20 cellular contexts compared by ENCODE assay signal in the genomic region with DNA sequence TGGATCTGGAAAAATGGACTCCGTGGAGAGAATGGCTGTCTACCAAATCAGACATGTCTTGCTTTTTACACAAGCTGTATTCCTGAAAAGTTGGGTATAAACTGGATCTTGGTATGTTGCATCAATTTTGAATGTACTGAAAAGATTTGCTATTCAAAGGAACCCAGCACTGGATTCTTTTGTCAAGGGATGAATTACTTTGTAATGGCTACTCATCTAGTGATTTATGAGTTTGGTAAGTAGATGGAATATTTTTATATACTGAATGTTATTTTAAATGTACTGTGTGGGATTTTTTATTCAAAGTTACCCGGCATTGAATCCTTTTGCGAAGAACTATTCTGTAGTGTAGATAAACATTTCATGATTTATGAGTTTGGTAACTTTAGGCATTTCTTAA.
DNase-seq lines count a peak whose midpoint lies in the region; ATAC-seq and TF ChIP-seq lines count a peak whose summit lies in the region.
"Had no signal": no experiment of that assay in that cellular context is flagged by ENCODE, and none has a peak within 500 bp of the region (broad histone marks: within the 10 kb centered on the region; RNA-seq: fewer than 3 reads in every experiment).

No MANE protein-coding gene starts in this region.

- H3K4me1 ChIP-seq in left ventricle myocardium inferior (peaks cover 67% of the 10 kb centered on the region), esophagus squamous epithelium (peaks cover 0 to 45% (median 12%) of the 10 kb centered on the region in 3 donors)

- H3K4me3 ChIP-seq in left ventricle myocardium inferior: no peak overlapping the region
- H3K4me3 ChIP-seq in esophagus squamous epithelium: no peak overlapping the region
- H3K4me3 ChIP-seq: body of pancreas, coronary artery, heart left ventricle had no signal

- H3K27ac ChIP-seq in left ventricle myocardium inferior (replicated peaks): peak overlapping the region; percentile 55
- peak overlapping the region; percentile 20 to 83 (median 76) for H3K27ac ChIP-seq in esophagus squamous epithelium

- no peaks in the 10 kb centered on the region for H3K9me3 Mint-ChIP-seq in osteocyte (ENCODE audit: unreplicated experiment)
- H3K9me3 Mint-ChIP-seq: activated naive CD8-positive, alpha-beta T cell treated with anti-CD3 and anti-CD28 coated beads for 36 hours; mesothelial cell of epicardium; natural killer cell treated with Interleukin-12 subunit alpha and Interleukin-12 subunit beta and Interleukin-15 and Interleukin-18, amount 100 ng/mL, for 72 hours had no signal

- DNase-seq in left ventricle myocardium inferior (no peak), cardiac septum (ENCODE audit: low spot score) (no peak), esophagus squamous epithelium (lab: John Stamatoyannopoulos, UW) (no peak), osteocyte (ENCODE audit: extremely low spot score, unreplicated experiment) (no peak), dedifferentiated amniotic fluid mesenchymal stem cell (ENCODE audit: extremely low spot score) (no peak), SKM-1 treated with dmso at 0.1 percent for 144 hours (lab: John Stamatoyannopoulos, UW; ENCODE audit: unreplicated experiment) (no peak), NCI-H2107 (lab: John Stamatoyannopoulos, UW) (no peak)
- DNase-seq: activated naive CD8-positive, alpha-beta T cell treated with anti-CD3 and anti-CD28 coated beads for 36 hours; COR-L47; DMS79 treated with DMSO at 0.1 percent for 48 hours; heart left ventricle; left cardiac atrium; NCI-H2081; NCI-H446 treated with DMSO at 0.1 percent for 48 hours; NK-92 treated with Interleukin-12 subunit alpha and Interleukin-12 subunit beta, amount 100 ng/mL, for 24 hours had no signal

- H3K36me3 Mint-ChIP-seq in osteocyte (ENCODE audit: unreplicated experiment): peaks cover 25% of the 10 kb centered on the region
- H3K36me3 Mint-ChIP-seq: activated naive CD8-positive, alpha-beta T cell treated with anti-CD3 and anti-CD28 coated beads for 36 hours; mesothelial cell of epicardium; natural killer cell treated with Interleukin-12 subunit alpha and Interleukin-12 subunit beta and Interleukin-15 and Interleukin-18, amount 100 ng/mL, for 72 hours had no signal

- no peaks in the 10 kb centered on the region for H3K27me3 Mint-ChIP-seq in osteocyte (ENCODE audit: unreplicated experiment)

- H3K27me3 ChIP-seq in left ventricle myocardium inferior (ENCODE audit: low read depth) (no peaks in the 10 kb centered on the region), esophagus squamous epithelium (no peaks in the 10 kb centered on the region)
- H3K27me3 ChIP-seq: body of pancreas, heart left ventricle had no signal

- H3K36me3 ChIP-seq in left ventricle myocardium inferior (no peaks in the 10 kb centered on the region), esophagus squamous epithelium (no peaks in the 10 kb centered on the region)

- TF ChIP-seq CTCF in left ventricle myocardium inferior (IDR thresholded peaks at IDR 0.05; ENCODE audit: borderline replicate concordance): no peak
- TF ChIP-seq CTCF in esophagus squamous epithelium (IDR thresholded peaks at IDR 0.05): no peak
- TF ChIP-seq CTCF in osteocyte (IDR thresholded peaks at IDR 0.05): no peak

- H3K4me1 Mint-ChIP-seq in osteocyte (ENCODE audit: unreplicated experiment): peaks cover 36% of the 10 kb centered on the region

- H3K9me3 ChIP-seq in left ventricle myocardium inferior (replicated peaks) (no peaks in the 10 kb centered on the region), esophagus squamous epithelium (no peaks in the 10 kb centered on the region)
- H3K9me3 ChIP-seq: body of pancreas, heart left ventricle had no signal

- ATAC-seq in HG02678 (IDR thresholded peaks at IDR 0.05; ENCODE audit: unreplicated experiment): no peak
- ATAC-seq: body of pancreas; natural killer cell treated with Interleukin-12 subunit alpha and Interleukin-12 subunit beta and Interleukin-15 and Interleukin-18, amount 100 ng/mL, for 72 hours had no signal

- no peak for TF ChIP-seq POLR2A in esophagus squamous epithelium (IDR thresholded peaks at IDR 0.05)

- intact Hi-C loops in left ventricle myocardium inferior (cut with micrococcal nuclease) (no loop called here), cardiac septum (cut with DNase I) (no loop called here), esophagus squamous epithelium (cut with DNase I) (no loop called here)

- H3K4me3 Mint-ChIP-seq in osteocyte (ENCODE audit: unreplicated experiment): no peak overlapping the region
- H3K4me3 Mint-ChIP-seq: activated naive CD8-positive, alpha-beta T cell treated with anti-CD3 and anti-CD28 coated beads for 36 hours; mesothelial cell of epicardium; natural killer cell treated with Interleukin-12 subunit alpha and Interleukin-12 subunit beta and Interleukin-15 and Interleukin-18, amount 100 ng/mL, for 72 hours had no signal

- H3K27ac Mint-ChIP-seq in osteocyte (ENCODE audit: unreplicated experiment): peak overlapping the region; percentile 79
- H3K27ac Mint-ChIP-seq: activated naive CD8-positive, alpha-beta T cell treated with anti-CD3 and anti-CD28 coated beads for 36 hours; mesothelial cell of epicardium; natural killer cell treated with Interleukin-12 subunit alpha and Interleukin-12 subunit beta and Interleukin-15 and Interleukin-18, amount 100 ng/mL, for 72 hours had no signal

- WGBS in esophagus squamous epithelium, 2 donors: 55 to 57% methylated on average over 3 of the region's 3 CpGs
